Comparison of ENCODE assay signal across 8 cellular contexts in genomic region chr6:44475779-44476434, GRCh38.
DNase-seq lines count a peak whose midpoint lies in the region; ATAC-seq and TF ChIP-seq lines count a peak whose summit lies in the region.

No MANE protein-coding gene starts in this region.

- no peak overlapping the region for H3K27ac Mint-ChIP-seq in activated CD8-positive, alpha-beta T cell treated with anti-CD3 and anti-CD28 coated beads, Interleukin-2, amount 10 ng/mL, durations not matched to agents 7 days and 5 days
- H3K27ac Mint-ChIP-seq in endodermal cell, result peak overlapping the region; percentile 48

- no peaks in the 10 kb centered on the region for H3K9me3 ChIP-seq in endodermal cell (ENCODE audit: control insufficient read depth, low read length)
- H3K9me3 ChIP-seq in mucosa of descending colon, result no peaks in the 10 kb centered on the region

- peak overlapping the region; percentile 47 for H3K9ac ChIP-seq in endodermal cell (ENCODE audit: extremely low read depth, low read length, poor library complexity, severe bottlenecking)

- WGBS in endodermal cell (ENCODE audit: insufficient coverage in 1 of 2, insufficient read length in 1 of 2), 2 experiments, result 47 to 69% methylated on average over 3 to 23 of the region's 23 CpGs

- peaks cover 6% of the 10 kb centered on the region for H3K27me3 Mint-ChIP-seq in activated CD8-positive, alpha-beta T cell treated with anti-CD3 and anti-CD28 coated beads, Interleukin-2, amount 10 ng/mL, durations not matched to agents 7 days and 5 days (ENCODE audit: low read depth)
- H3K27me3 Mint-ChIP-seq in endodermal cell (ENCODE audit: insufficient read depth), result peaks cover 9% of the 10 kb centered on the region

- H3K27ac ChIP-seq in endodermal cell (ENCODE audit: low read depth, low read length), result no peak overlapping the region

- no peaks in the 10 kb centered on the region for H3K4me1 ChIP-seq in endodermal cell (ENCODE audit: control insufficient read depth, insufficient read depth, low read length)
- H3K4me1 ChIP-seq in mucosa of descending colon (ENCODE audit: low read depth), result peaks cover 3% of the 10 kb centered on the region

- POLR2A ChIA-PET in activated CD8-positive, alpha-beta T cell treated with anti-CD3 and anti-CD28 coated beads, Interleukin-2, amount 10 ng/mL, durations not matched to agents 7 days and 5 days (lab: Charles Lee), result no interaction called here

- ATAC-seq in GM19025 (IDR thresholded peaks at IDR 0.05; ENCODE audit: low read depth, unreplicated experiment), result peak; percentile 67
- peak; percentile 65 for ATAC-seq in HG03565 (IDR thresholded peaks at IDR 0.05; ENCODE audit: unreplicated experiment)
- peak; percentile 90 for ATAC-seq in activated CD8-positive, alpha-beta T cell treated with anti-CD3 and anti-CD28 coated beads, Interleukin-2, amount 10 ng/mL, durations not matched to agents 7 days and 5 days
- peak; percentile 98 for ATAC-seq in mucosa of descending colon

- no peaks in the 10 kb centered on the region for H3K9me3 Mint-ChIP-seq in activated CD8-positive, alpha-beta T cell treated with anti-CD3 and anti-CD28 coated beads, Interleukin-2, amount 10 ng/mL, durations not matched to agents 7 days and 5 days (ENCODE audit: insufficient read depth)
- no peaks in the 10 kb centered on the region for H3K9me3 Mint-ChIP-seq in endodermal cell

- no peaks in the 10 kb centered on the region for H3K36me3 Mint-ChIP-seq in activated CD8-positive, alpha-beta T cell treated with anti-CD3 and anti-CD28 coated beads, Interleukin-2, amount 10 ng/mL, durations not matched to agents 7 days and 5 days (ENCODE audit: low read depth)
- no peaks in the 10 kb centered on the region for H3K36me3 Mint-ChIP-seq in endodermal cell (ENCODE audit: low read depth)

- CTCF ChIA-PET in activated CD8-positive, alpha-beta T cell treated with anti-CD3 and anti-CD28 coated beads, Interleukin-2, amount 10 ng/mL, durations not matched to agents 7 days and 5 days (lab: Charles Lee), result interaction anchor here (0.6 to 5.2 kb wide), 74 partner anchors 10 to 1934 kb away, joined by 3 to 52 read pairs (median 4); partner anchors contain the start of gene ENPP4

- peaks cover 5% of the 10 kb centered on the region for H3K4me1 Mint-ChIP-seq in activated CD8-positive, alpha-beta T cell treated with anti-CD3 and anti-CD28 coated beads, Interleukin-2, amount 10 ng/mL, durations not matched to agents 7 days and 5 days (ENCODE audit: low read depth)
- H3K4me1 Mint-ChIP-seq in endodermal cell, result peaks cover 3% of the 10 kb centered on the region

- peaks cover 8% of the 10 kb centered on the region for H3K27me3 ChIP-seq in endodermal cell (ENCODE audit: control insufficient read depth, insufficient read depth, low read length, poor library complexity, severe bottlenecking)

- intact Hi-C loops in mucosa of descending colon (cut with DNase I, micrococcal nuclease), result loop anchor here in 1 of 2 donors (10.0 kb wide), 1 partner anchor 1239 kb away; no protein-coding TSS in a partner anchor

- no peak overlapping the region for H3K4me3 Mint-ChIP-seq in activated CD8-positive, alpha-beta T cell treated with anti-CD3 and anti-CD28 coated beads, Interleukin-2, amount 10 ng/mL, durations not matched to agents 7 days and 5 days
- no peak overlapping the region for H3K4me3 Mint-ChIP-seq in endodermal cell

- DNase-seq in AG20443 (ENCODE audit: low spot score) (peak; percentile 93), NCI-H82 (lab: John Stamatoyannopoulos, UW) (peak; percentile 89), endodermal cell (peak; percentile 98), mucosa of descending colon (peak; percentile 79 to 90 (median 86))
- peak; percentile 75 for DNase-seq in activated CD8-positive, alpha-beta T cell treated with anti-CD3 and anti-CD28 coated beads, Interleukin-2, amount 10 ng/mL, durations not matched to agents 7 days and 5 days
- peak; percentile 60 for DNase-seq in stimulated activated CD8-positive, alpha-beta memory T cell treated with anti-CD3 and anti-CD28 coated beads, Interleukin-4, amount 100 ng/mL, for 24 hours (ENCODE audit: low read depth)

- TF ChIP-seq CTCF in endodermal cell (conservative IDR thresholded peaks at IDR 0.05) (peak; percentile 97), mucosa of descending colon (IDR thresholded peaks at IDR 0.05) (peak; percentile 93)

- H3K36me3 ChIP-seq in endodermal cell (ENCODE audit: control insufficient read depth, insufficient read depth, low read length) (no peaks in the 10 kb centered on the region), mucosa of descending colon (ENCODE audit: low read depth) (no peaks in the 10 kb centered on the region)

- no peak overlapping the region for H3K4me3 ChIP-seq in endodermal cell (ENCODE audit: low read length)
- no peak overlapping the region for H3K4me3 ChIP-seq in mucosa of descending colon
